21 cellular contexts compared by ENCODE assay signal in genomic region chr4:32429151-32429550, GRCh38.
"Had no signal": no experiment of that assay in that cellular context is flagged by ENCODE, and none has a peak within 500 bp of the region (broad histone marks: within the 10 kb centered on the region; RNA-seq: fewer than 3 reads in every experiment).

No MANE protein-coding gene starts in this region.

- H3K27ac Mint-ChIP-seq: activated B cell treated with CpG ODN at 0.5 μM for 24 hours; activated CD8-positive, alpha-beta T cell treated with anti-CD3 and anti-CD28 coated beads for 36 hours; activated naive CD4-positive, alpha-beta T cell treated with anti-CD3 and anti-CD28 coated beads, Interleukin-2, amount 50 U/mL, for 24 hours; activated naive CD8-positive, alpha-beta T cell treated with anti-CD3 and anti-CD28 coated beads, Interleukin-2, amount 50 U/mL, for 24 hours; activated T-helper 2 cell treated with anti-CD3 and anti-CD28 coated beads, Interferon-gamma antibody, Interleukin-2, Interleukin-4, amounts not matched to agents 10 μg/mL and 5 μg/mL and 100 μg/mL, durations not matched to agents 14 hours and 24 hours and 36 hours; endodermal cell; nephron had no signal

- H3K36me3 Mint-ChIP-seq: activated naive CD4-positive, alpha-beta T cell treated with anti-CD3 and anti-CD28 coated beads, Interleukin-2, amount 50 U/mL, for 24 hours had no signal

- H3K9me3 Mint-ChIP-seq: endodermal cell had no signal

- H3K4me3 Mint-ChIP-seq: activated B cell treated with CpG ODN at 0.5 μM for 24 hours; activated CD8-positive, alpha-beta T cell treated with anti-CD3 and anti-CD28 coated beads for 36 hours; activated naive CD4-positive, alpha-beta T cell treated with anti-CD3 and anti-CD28 coated beads, Interleukin-2, amount 50 U/mL, for 24 hours; activated naive CD8-positive, alpha-beta T cell treated with anti-CD3 and anti-CD28 coated beads, Interleukin-2, amount 50 U/mL, for 24 hours; endodermal cell; nephron had no signal

- H3K4me1 Mint-ChIP-seq: activated B cell treated with CpG ODN at 0.5 μM for 24 hours; activated naive CD4-positive, alpha-beta T cell treated with anti-CD3 and anti-CD28 coated beads, Interleukin-2, amount 50 U/mL, for 24 hours; activated naive CD8-positive, alpha-beta T cell treated with anti-CD3 and anti-CD28 coated beads, Interleukin-2, amount 50 U/mL, for 24 hours; endodermal cell had no signal

- H3K4me3 ChIP-seq: testis, transverse colon had no signal

- H3K9me3 ChIP-seq: testis, transverse colon had no signal

- H3K36me3 ChIP-seq: brain microvascular endothelial cell, transverse colon had no signal

- H3K27ac ChIP-seq: brain microvascular endothelial cell, testis, transverse colon had no signal

- H3K4me1 ChIP-seq: testis, transverse colon had no signal

- DNase-seq: activated B cell treated with CpG ODN at 0.5 μM for 24 hours; activated CD4-positive, alpha-beta T cell treated with anti-CD3 and anti-CD28 coated beads, Interleukin-2, amount 50 U/mL, for 1 hour; activated CD8-positive, alpha-beta T cell treated with anti-CD3 and anti-CD28 coated beads for 36 hours; activated naive CD8-positive, alpha-beta T cell treated with anti-CD3 and anti-CD28 coated beads, Interleukin-2, amount 50 U/mL, for 24 hours; activated T-cell treated with anti-CD3 and anti-CD28 coated beads, Interleukin-2, amount 50 U/mL, for 48 hours; aorta; brain microvascular endothelial cell; endodermal cell; islet precursor cell; left ventricle myocardium superior; posterior cingulate gyrus; right cardiac atrium; stimulated activated CD4-positive, alpha-beta T cell treated with anti-CD3 and anti-CD28 coated beads, Interleukin-2, amount 100 ng/mL, for 48 hours; stimulated activated naive CD8-positive, alpha-beta T cell treated with anti-CD3 and anti-CD28 coated beads, Interleukin-15, Interleukin-2, amounts not matched to agents 100 U/mL and 50 U/mL, for 24 hours; T-helper 2 cell; testis; transverse colon had no signal

- H3K27me3 Mint-ChIP-seq: activated B cell treated with CpG ODN at 0.5 μM for 24 hours; activated CD8-positive, alpha-beta T cell treated with anti-CD3 and anti-CD28 coated beads for 36 hours; activated naive CD4-positive, alpha-beta T cell treated with anti-CD3 and anti-CD28 coated beads, Interleukin-2, amount 50 U/mL, for 24 hours; activated naive CD8-positive, alpha-beta T cell treated with anti-CD3 and anti-CD28 coated beads, Interleukin-2, amount 50 U/mL, for 24 hours had no signal

- ATAC-seq: activated CD8-positive, alpha-beta T cell treated with anti-CD3 and anti-CD28 coated beads for 36 hours; activated naive CD8-positive, alpha-beta T cell treated with anti-CD3 and anti-CD28 coated beads, Interleukin-2, amount 50 U/mL, for 24 hours; esophagus mucosa; left ventricle myocardium superior; right cardiac atrium; stimulated activated naive CD8-positive, alpha-beta T cell treated with anti-CD3 and anti-CD28 coated beads, Interleukin-15, Interleukin-2, amounts not matched to agents 100 U/mL and 50 U/mL, for 24 hours had no signal

- H3K27me3 ChIP-seq: brain microvascular endothelial cell, testis, transverse colon had no signal
